19 cellular contexts compared by ENCODE assay signal in genomic region chr1:15008783-15009709, GRCh38.
DNase-seq lines count a peak whose midpoint lies in the region; ATAC-seq, FAIRE-seq and TF ChIP-seq lines count a peak whose summit lies in the region.
"Had no signal": no experiment of that assay in that cellular context is flagged by ENCODE, and none has a peak within 500 bp of the region (broad histone marks: within the 10 kb centered on the region; RNA-seq: fewer than 3 reads in every experiment).

No MANE protein-coding gene starts in this region.

- H3K4me3 ChIP-seq in right atrium auricular region (no peak overlapping the region), endothelial cell of umbilical vein (replicated peaks in 1 of 3; ENCODE audit: insufficient read depth in 1 of 3, low read depth in 1 of 3, low read length in 3 of 3) (peak overlapping the region in 1 of 3 experiments; percentile 43), lung (no peak overlapping the region), tibial nerve (no peak overlapping the region)
- H3K4me3 ChIP-seq: gastrocnemius medialis had no signal

- no peaks in the 10 kb centered on the region for H3K79me2 ChIP-seq in endothelial cell of umbilical vein (ENCODE audit: control insufficient read depth, insufficient read depth, low read length)

- H3K36me3 ChIP-seq in right atrium auricular region (no peaks in the 10 kb centered on the region), endothelial cell of umbilical vein (ENCODE audit: control insufficient read depth in 2 of 2, extremely low read depth in 1 of 2, insufficient read depth in 2 of 2, low read length in 2 of 2) (no peaks in the 10 kb centered on the region), lung (ENCODE audit: control insufficient read depth in 2 of 2, insufficient read depth in 2 of 2, low read length in 2 of 2) (no peaks in the 10 kb centered on the region), tibial nerve (no peaks in the 10 kb centered on the region)
- H3K36me3 ChIP-seq: gastrocnemius medialis had no signal

- no peaks in the 10 kb centered on the region for H3K9me3 ChIP-seq in right atrium auricular region
- no peaks in the 10 kb centered on the region for H3K9me3 ChIP-seq in endothelial cell of umbilical vein (replicated peaks; ENCODE audit: control insufficient read depth, insufficient read depth, low read length)
- H3K9me3 ChIP-seq in lung (ENCODE audit: control insufficient read depth in 2 of 2, insufficient read depth in 1 of 2, low read length in 1 of 2): peaks cover 0 to 2% of the 10 kb centered on the region in 2 donors
- peaks cover 0 to 13% (median 0%) of the 10 kb centered on the region in 4 donors for H3K9me3 ChIP-seq in tibial nerve
- H3K9me3 ChIP-seq: gastrocnemius medialis, SK-N-SH had no signal

- H3K4me2 ChIP-seq in endothelial cell of umbilical vein (ENCODE audit: insufficient read depth, low read length): peak overlapping the region; percentile 87
- H3K4me2 ChIP-seq: SK-N-SH had no signal

- WGBS in lung, 2 donors: 45 to 52% methylated on average over 19 of the region's 19 CpGs
- WGBS in tibial nerve, 2 donors: 45 to 53% methylated on average over 15 to 19 of the region's 19 CpGs

- peaks cover 7% of the 10 kb centered on the region for H3K36me3 Mint-ChIP-seq in type B pancreatic cell
- H3K36me3 Mint-ChIP-seq: natural killer cell had no signal

- H2AFZ ChIP-seq in endothelial cell of umbilical vein (ENCODE audit: low read depth, low read length): peak overlapping the region; percentile 26

- TF ChIP-seq EP300 in tibial nerve (IDR thresholded peaks at IDR 0.05): no peak

- H3K4me1 ChIP-seq in right atrium auricular region (peaks cover 0 to 15% of the 10 kb centered on the region in 2 donors), endothelial cell of umbilical vein (ENCODE audit: control insufficient read depth, extremely low read depth, insufficient read depth, low read length) (peaks cover 26% of the 10 kb centered on the region), lung (ENCODE audit: control insufficient read depth in 2 of 2, insufficient read depth in 2 of 2, low read length in 2 of 2) (peaks cover 0 to 30% of the 10 kb centered on the region in 2 donors), tibial nerve (peaks cover 0 to 17% (median 3%) of the 10 kb centered on the region in 4 donors)
- H3K4me1 ChIP-seq: gastrocnemius medialis had no signal

- TF ChIP-seq POLR2A in endothelial cell of umbilical vein (IDR thresholded peaks at IDR 0.05; ENCODE audit: low read depth, low read length) (peak; percentile 22), tibial nerve (IDR thresholded peaks at IDR 0.05) (no peak)

- H3K9ac ChIP-seq in endothelial cell of umbilical vein (replicated peaks; ENCODE audit: extremely low read depth, insufficient read depth, low read length): peak overlapping the region; percentile 71
- H3K9ac ChIP-seq: SK-N-SH had no signal

- peak; percentile 95 for FAIRE-seq in endothelial cell of umbilical vein (lab: Jason Lieb, UNC)
- FAIRE-seq: bronchial epithelial cell, TTC549 had no signal

- no peak overlapping the region for H3K27ac Mint-ChIP-seq in type B pancreatic cell
- H3K27ac Mint-ChIP-seq: activated CD4-positive, alpha-beta memory T cell treated with anti-CD3 and anti-CD28 coated beads, Interleukin-2, amount 10 ng/mL, durations not matched to agents 7 days and 5 days; effector memory CD8-positive, alpha-beta T cell; natural killer cell had no signal

- H3K4me1 Mint-ChIP-seq in type B pancreatic cell (ENCODE audit: unreplicated experiment): peaks cover 24% of the 10 kb centered on the region
- H3K4me1 Mint-ChIP-seq: activated CD4-positive, alpha-beta memory T cell treated with anti-CD3 and anti-CD28 coated beads, Interleukin-2, amount 10 ng/mL, durations not matched to agents 7 days and 5 days had no signal

- no peak overlapping the region for H3K27ac ChIP-seq in right atrium auricular region
- H3K27ac ChIP-seq in endothelial cell of umbilical vein (ENCODE audit: insufficient read depth, low read depth, low read length): peak overlapping the region; percentile 92
- peak overlapping the region in 1 of 2 donors; percentile 61 for H3K27ac ChIP-seq in lung (ENCODE audit: low read depth in 1 of 2, low read length in 1 of 2)
- H3K27ac ChIP-seq in tibial nerve: peak overlapping the region in 1 of 4 donors; percentile 42

- peak; percentile 16 for DNase-seq in Right ventricle myocardium inferior (ENCODE audit: missing footprints)
- DNase-seq in right atrium auricular region (ENCODE audit: low spot score): no peak
- DNase-seq in endothelial cell of umbilical vein (ENCODE audit: low read depth, low spot score): peak; percentile 90
- no peak for DNase-seq in lung (ENCODE audit: low spot score)
- no peak for DNase-seq in type B pancreatic cell (ENCODE audit: extremely low spot score, unreplicated experiment)
- no peak for DNase-seq in mesenteric fat pad (ENCODE audit: low spot score)
- no peak for DNase-seq in activated T-cell treated with anti-CD3 and anti-CD28 coated beads, Interleukin-2, amount 50 U/mL, for 48 hours
- no peak for DNase-seq in tibial nerve (ENCODE audit: low spot score in 2 of 2)
- DNase-seq: activated CD4-positive, alpha-beta memory T cell treated with anti-CD3 and anti-CD28 coated beads, Interleukin-2, amount 10 ng/mL, durations not matched to agents 7 days and 5 days; effector memory CD8-positive, alpha-beta T cell; gastrocnemius medialis; KG1; kidney glomerular epithelial cell; natural killer cell; NCI-H1436; SK-N-SH; stimulated activated naive CD4-positive, alpha-beta T cell had no signal

- peak overlapping the region; percentile 43 for H3K4me3 Mint-ChIP-seq in type B pancreatic cell
- H3K4me3 Mint-ChIP-seq: activated CD4-positive, alpha-beta memory T cell treated with anti-CD3 and anti-CD28 coated beads, Interleukin-2, amount 10 ng/mL, durations not matched to agents 7 days and 5 days; effector memory CD8-positive, alpha-beta T cell; natural killer cell had no signal

- CTCF ChIA-PET in endothelial cell of umbilical vein (lab: Charles Lee): interaction anchor here (1.0 to 3.4 kb wide), 6 partner anchors 12 to 69 kb away, joined by 3 to 26 read pairs (median 4); no protein-coding TSS in a partner anchor

- H3K27me3 Mint-ChIP-seq in type B pancreatic cell: no peaks in the 10 kb centered on the region
- H3K27me3 Mint-ChIP-seq: activated CD4-positive, alpha-beta memory T cell treated with anti-CD3 and anti-CD28 coated beads, Interleukin-2, amount 10 ng/mL, durations not matched to agents 7 days and 5 days had no signal

- no peak for ATAC-seq in Right ventricle myocardium inferior
- peak; percentile 29 for ATAC-seq in lung (ENCODE audit: insufficient read depth, low FRiP score)
- ATAC-seq: effector memory CD8-positive, alpha-beta T cell; natural killer cell had no signal

- H3K9me3 Mint-ChIP-seq in type B pancreatic cell: no peaks in the 10 kb centered on the region
- H3K9me3 Mint-ChIP-seq: activated CD4-positive, alpha-beta memory T cell treated with anti-CD3 and anti-CD28 coated beads, Interleukin-2, amount 10 ng/mL, durations not matched to agents 7 days and 5 days; natural killer cell had no signal

- no TSS peak for BruUV-seq in endothelial cell of umbilical vein (replicated peaks; lab: Mats Ljungman, UMichigan)

- dilution Hi-C loops in endothelial cell of umbilical vein (cut with MboI; ENCODE audit: extremely low pct_ligation_motif_present, low sequenced_read_pairs): no loop called here

- H4K20me1 ChIP-seq in endothelial cell of umbilical vein (replicated peaks; ENCODE audit: control insufficient read depth, extremely low read depth, insufficient read depth, low read length): no peaks in the 10 kb centered on the region

- TF ChIP-seq CTCF in right atrium auricular region (IDR thresholded peaks at IDR 0.05) (no peak), endothelial cell of umbilical vein (IDR thresholded peaks at IDR 0.05; ENCODE audit: extremely low read depth in 1 of 2, insufficient read depth in 1 of 2, low read depth in 1 of 2, low read length in 2 of 2) (no peak), lung (IDR thresholded peaks at IDR 0.05; ENCODE audit: control extremely low read depth, extremely low read depth) (no peak), type B pancreatic cell (conservative IDR thresholded peaks at IDR 0.05) (no peak), tibial nerve (IDR thresholded peaks at IDR 0.05) (no peak)

- POLR2A ChIA-PET in endothelial cell of umbilical vein (lab: Charles Lee): no interaction called here

- intact Hi-C loops in Right ventricle myocardium inferior (cut with DNase I): no loop called here
- intact Hi-C loops in endothelial cell of umbilical vein (cut with micrococcal nuclease): loop anchor here (1.0 to 10.0 kb wide), 7 partner anchors 12 to 406 kb away; no protein-coding TSS in a partner anchor

- H3K27me3 ChIP-seq in right atrium auricular region (no peaks in the 10 kb centered on the region), endothelial cell of umbilical vein (ENCODE audit: control insufficient read depth in 2 of 2, insufficient read depth in 2 of 2, low read length in 2 of 2) (no peaks in the 10 kb centered on the region), lung (ENCODE audit: control insufficient read depth, insufficient read depth) (no peaks in the 10 kb centered on the region), tibial nerve (no peaks in the 10 kb centered on the region)
- H3K27me3 ChIP-seq: gastrocnemius medialis had no signal

- no peaks in the 10 kb centered on the region for H3K9me1 ChIP-seq in endothelial cell of umbilical vein (replicated peaks; ENCODE audit: control insufficient read depth, extremely low read depth, insufficient read depth, low read length)

TF ChIP-seq in endothelial cell of umbilical vein, 7 proteins besides CTCF, POLR2A, EP300 and RAD21:
- TF ChIP-seq FOS (IDR thresholded peaks at IDR 0.05; ENCODE audit: borderline replicate concordance, insufficient read depth, low read length) (peak; percentile 25), GATA2 (IDR thresholded peaks at IDR 0.05; ENCODE audit: insufficient read depth, insufficient read length, low read depth, low read length) (no peak)

Comparison
In these comparisons a context has a peak if more than half of its experiments do, and no peak if none do; other contexts are left out.
1. DNase-seq: peak in Right ventricle myocardium inferior (single experiment) and endothelial cell of umbilical vein (single experiment); none in right atrium auricular region (single experiment), lung (single experiment), type B pancreatic cell (single experiment), mesenteric fat pad (single experiment), activated T-cell treated with anti-CD3 and anti-CD28 coated beads, Interleukin-2, amount 50 U/mL, for 48 hours (0 of 2) and tibial nerve (0 of 2).